1 cellular context compared by ENCODE assay signal in the genomic region with DNA sequence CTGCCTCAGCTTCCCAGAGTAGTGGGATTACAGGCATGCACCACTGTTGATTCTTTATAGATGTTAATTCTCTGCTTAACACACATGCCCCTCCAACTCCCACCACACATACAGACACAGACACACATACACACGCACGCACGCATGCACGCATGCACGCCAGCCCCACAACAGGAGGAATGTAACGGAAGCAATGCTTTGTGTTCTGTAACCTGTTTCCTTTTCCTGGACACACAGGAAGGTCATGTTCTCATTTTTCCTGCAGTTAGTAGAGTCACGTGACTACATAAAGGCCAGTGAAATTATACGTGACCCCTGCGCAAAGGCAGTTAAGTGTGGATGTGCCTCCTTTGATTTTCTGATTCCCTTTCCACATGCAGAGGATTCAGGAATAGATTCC.
TF ChIP-seq lines count a peak whose summit lies in the region.

No MANE protein-coding gene starts in this region.

TF ChIP-seq in endothelial cell of umbilical vein, 7 proteins besides CTCF, POLR2A, EP300 and RAD21:
- TF ChIP-seq, protein P1, sequence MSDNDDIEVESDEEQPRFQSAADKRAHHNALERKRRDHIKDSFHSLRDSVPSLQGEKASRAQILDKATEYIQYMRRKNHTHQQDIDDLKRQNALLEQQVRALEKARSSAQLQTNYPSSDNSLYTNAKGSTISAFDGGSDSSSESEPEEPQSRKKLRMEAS (IDR thresholded peaks at IDR 0.05; ENCODE audit: insufficient read depth, insufficient read length): peak; percentile 10
